In genomic region chr14:69139743-69140142, GRCh38 we compare ENCODE assay signal across 22 cellular contexts.
"Had no signal": no experiment of that assay in that cellular context is flagged by ENCODE, and none has a peak within 500 bp of the region (broad histone marks: within the 10 kb centered on the region; RNA-seq: fewer than 3 reads in every experiment).

No MANE protein-coding gene starts in this region.

- H3K27ac Mint-ChIP-seq: activated CD4-positive, alpha-beta memory T cell treated with anti-CD3 and anti-CD28 coated beads for 36 hours; activated CD4-positive, alpha-beta T cell treated with anti-CD3 and anti-CD28 coated beads, Interleukin-2, amount 10 ng/mL, durations not matched to agents 7 days and 5 days; activated T-helper 2 cell treated with anti-CD3 and anti-CD28 coated beads, Interferon-gamma antibody, Interleukin-2, Interleukin-4, amounts not matched to agents 10 μg/mL and 5 μg/mL and 100 μg/mL, durations not matched to agents 14 hours and 24 hours and 36 hours had no signal

- H3K4me3 Mint-ChIP-seq: activated CD4-positive, alpha-beta memory T cell treated with anti-CD3 and anti-CD28 coated beads for 36 hours; activated CD4-positive, alpha-beta T cell treated with anti-CD3 and anti-CD28 coated beads, Interleukin-2, amount 10 ng/mL, durations not matched to agents 7 days and 5 days; activated T-cell treated with anti-CD3 and anti-CD28 coated beads, Interleukin-2, amount 50 U/mL, for 72 hours; brain had no signal

- H3K27me3 Mint-ChIP-seq: activated CD4-positive, alpha-beta memory T cell treated with anti-CD3 and anti-CD28 coated beads for 36 hours; activated CD4-positive, alpha-beta T cell treated with anti-CD3 and anti-CD28 coated beads, Interleukin-2, amount 10 ng/mL, durations not matched to agents 7 days and 5 days; brain had no signal

- FAIRE-seq: astrocyte, TTC549 had no signal

- DNase-seq: activated CD4-positive, alpha-beta memory T cell treated with anti-CD3 and anti-CD28 coated beads for 36 hours; activated CD4-positive, alpha-beta T cell treated with anti-CD3 and anti-CD28 coated beads, Interleukin-2, amount 10 ng/mL, durations not matched to agents 7 days and 5 days; activated CD4-positive, CD25-positive, alpha-beta regulatory T cell; activated CD8-positive, alpha-beta memory T cell treated with anti-CD3 and anti-CD28 coated beads, Interleukin-2, amount 50 U/mL, for 4 hours; activated gamma-delta T cell treated with Interleukin-2 at 50 U/mL for 16 hours; activated naive CD4-positive, alpha-beta T cell treated with anti-CD3 and anti-CD28 coated beads, Interleukin-2, amount 50 U/mL, for 16 hours; activated T-cell treated with anti-CD3 and anti-CD28 coated beads, Interleukin-2, amount 50 U/mL, for 72 hours; KG1; NCI-H1092; NCI-H1417; NCI-H1930; NCI-H2171 treated with DMSO at 0.1 percent for 48 hours; NCI-H226; NCI-H526; NCI-H774; SIG-M5; T-helper 2 cell; T1000 had no signal

- H3K9me3 Mint-ChIP-seq: activated CD4-positive, alpha-beta memory T cell treated with anti-CD3 and anti-CD28 coated beads for 36 hours; activated CD4-positive, alpha-beta T cell treated with anti-CD3 and anti-CD28 coated beads, Interleukin-2, amount 10 ng/mL, durations not matched to agents 7 days and 5 days; activated T-cell treated with anti-CD3 and anti-CD28 coated beads, Interleukin-2, amount 50 U/mL, for 72 hours; activated T-helper 2 cell treated with anti-CD3 and anti-CD28 coated beads, Interferon-gamma antibody, Interleukin-2, Interleukin-4, amounts not matched to agents 10 μg/mL and 5 μg/mL and 100 μg/mL, durations not matched to agents 14 hours and 24 hours and 36 hours; brain had no signal

- ATAC-seq: activated T-cell treated with anti-CD3 and anti-CD28 coated beads, Interleukin-2, amount 50 U/mL, for 72 hours had no signal
